Comparison of ENCODE assay signal across 19 cellular contexts in genomic region chr5:121976979-121977378, GRCh38. TPM values are rescaled to one million over a fixed set of nuclear protein-coding genes. Genes with fewer than 3 reads are reported as not detected.
A peak's percentile ranks its signal among the peaks of the same experiment; 100 is the strongest.
DNase-seq lines count a peak whose midpoint lies in the region; ATAC-seq, FAIRE-seq and TF ChIP-seq lines count a peak whose summit lies in the region.
"Had no signal": no experiment of that assay in that cellular context is flagged by ENCODE, and none has a peak within 500 bp of the region (broad histone marks: within the 10 kb centered on the region; RNA-seq: fewer than 3 reads in every experiment).

No MANE protein-coding gene starts in this region.

- no peaks in the 10 kb centered on the region for H3K27me3 ChIP-seq in H1 (replicated peaks in 1 of 4; ENCODE audit: control insufficient read depth in 3 of 4, extremely low read depth in 1 of 4, insufficient read depth in 3 of 4, low read length in 3 of 4)
- no peaks in the 10 kb centered on the region for H3K27me3 ChIP-seq in gastrocnemius medialis
- H3K27me3 ChIP-seq: left lung had no signal

- CTCF ChIA-PET in H1 (lab: Charles Lee; ENCODE audit: partially characterized antibody): no interaction called here

- peaks cover 0 to 3% (median 0%) of the 10 kb centered on the region in 4 experiments; a peak in 1 of 8 replicates for H3K36me3 ChIP-seq in H1 (ENCODE audit: control insufficient read depth in 2 of 4, insufficient read depth in 4 of 4, low read length in 3 of 4)
- H3K36me3 ChIP-seq in gastrocnemius medialis: peaks cover 0 to 5% of the 10 kb centered on the region in 2 donors

- no peak overlapping the region for H2AFZ ChIP-seq in H1 (ENCODE audit: low read length)

- H3K14ac ChIP-seq in H1 (ENCODE audit: insufficient read length): no peak overlapping the region

- no peak overlapping the region for H2BK20ac ChIP-seq in H1 (ENCODE audit: low read length)

- TF ChIP-seq EP300 in H1 (IDR thresholded peaks at IDR 0.05; ENCODE audit: borderline replicate concordance in 1 of 2, low read depth in 2 of 2, low read length in 2 of 2): no peak

- H2BK12ac ChIP-seq in H1 (ENCODE audit: low read depth, low read length): no peak overlapping the region

- no peak for TF ChIP-seq CTCF in H1 (IDR thresholded peaks at IDR 0.05; ENCODE audit: control extremely low read depth in 1 of 3, insufficient read depth in 1 of 3, low read depth in 1 of 3, low read length in 3 of 3)
- no peak for TF ChIP-seq CTCF in gastrocnemius medialis (IDR thresholded peaks at IDR 0.05 in 4 of 5, conservative IDR thresholded peaks at IDR 0.05 in 1 of 5)

- peaks cover 0 to 41% of the 10 kb centered on the region in 2 experiments; a peak in 2 of 4 replicates for H3K79me2 ChIP-seq in H1 (ENCODE audit: control insufficient read depth in 1 of 2, insufficient read depth in 2 of 2, low read length in 2 of 2)

- no peak overlapping the region for H3K4ac ChIP-seq in H1 (replicated peaks; ENCODE audit: insufficient read length, low read depth, low read length)

- no peak overlapping the region for H4K5ac ChIP-seq in H1 (ENCODE audit: insufficient read length, low read depth, low read length)

- in situ Hi-C loops in gastrocnemius medialis (cut with MboI; ENCODE audit: low sequenced_read_pairs in 4 of 4): no loop called here

- peaks cover 0 to 5% of the 10 kb centered on the region in 2 donors for H3K36me3 Mint-ChIP-seq in activated T-cell treated with anti-CD3 and anti-CD28 coated beads, Interleukin-2, amount 50 U/mL, for 72 hours (ENCODE audit: insufficient read depth in 2 of 2)
- H3K36me3 Mint-ChIP-seq in T-helper 17 cell (ENCODE audit: low read depth): peaks cover 6% of the 10 kb centered on the region

- no peak for TF ChIP-seq POLR2A in H1 (IDR thresholded peaks at IDR 0.05; ENCODE audit: control extremely low read depth in 1 of 2, low read depth in 2 of 2, low read length in 2 of 2)
- TF ChIP-seq POLR2A in gastrocnemius medialis (IDR thresholded peaks at IDR 0.05): no peak

- H3K9ac ChIP-seq in H1 (replicated peaks in 1 of 4; ENCODE audit: extremely low read depth in 1 of 4, low read depth in 3 of 4, low read length in 3 of 4): no peak overlapping the region

- H3K9me3 Mint-ChIP-seq in activated T-cell treated with anti-CD3 and anti-CD28 coated beads, Interleukin-2, amount 50 U/mL, for 72 hours: no peaks in the 10 kb centered on the region
- H3K9me3 Mint-ChIP-seq: IgD-negative memory B cell had no signal

- WGBS in H1 (ENCODE audit: extremely low coverage in 1 of 2, insufficient coverage in 1 of 2, insufficient read length in 1 of 2, insufficient replicate concordance in 2 of 2, low coverage in 1 of 2, low lambda C conversion rate in 2 of 2, missing lambda C conversion rate in 1 of 2), 2 experiments: 98% methylated on average over 2 of the region's 2 CpGs; no CpG with 5 or more reads in 1 of the 2 experiments

- intact Hi-C loops in gastrocnemius medialis (cut with DNase I; ENCODE audit: low total_unique reads): no loop called here

- H3K9me3 ChIP-seq in H1 (ENCODE audit: insufficient read depth in 2 of 2, low read depth in 1 of 2, low read length in 1 of 2) (no peaks in the 10 kb centered on the region), gastrocnemius medialis (no peaks in the 10 kb centered on the region), T-helper 17 cell (ENCODE audit: control insufficient read depth, low read length, poor library complexity, severe bottlenecking) (no peaks in the 10 kb centered on the region)
- H3K9me3 ChIP-seq: left lung had no signal

- H3K4me1 ChIP-seq in H1 (replicated peaks in 1 of 4; ENCODE audit: control insufficient read depth in 3 of 4, insufficient read depth in 4 of 4, low read length in 3 of 4): no peaks in the 10 kb centered on the region
- H3K4me1 ChIP-seq in gastrocnemius medialis: peaks cover 0 to 1% of the 10 kb centered on the region in 2 donors

- TF ChIP-seq RAD21 in H1 (IDR thresholded peaks at IDR 0.05 in 1 of 2, conservative IDR thresholded peaks at IDR 0.05 in 1 of 2; ENCODE audit: low read depth in 2 of 2, low read length in 2 of 2): no peak

- H4K91ac ChIP-seq in H1 (replicated peaks; ENCODE audit: insufficient read length, low read length): no peak overlapping the region

- H2BK15ac ChIP-seq in H1 (ENCODE audit: low read length): no peak overlapping the region

- H3K27ac Mint-ChIP-seq in activated T-cell treated with anti-CD3 and anti-CD28 coated beads, Interleukin-2, amount 50 U/mL, for 72 hours: peak overlapping the region; percentile 32
- H3K27ac Mint-ChIP-seq in T-helper 17 cell: no peak overlapping the region
- H3K27ac Mint-ChIP-seq: IgD-negative memory B cell, progenitor cell of endocrine pancreas had no signal

- no peak overlapping the region for H3K27ac ChIP-seq in H1 (ENCODE audit: low read depth, low read length)
- H3K27ac ChIP-seq in gastrocnemius medialis: no peak overlapping the region
- H3K27ac ChIP-seq: left lung had no signal

- H3K79me1 ChIP-seq in H1 (ENCODE audit: low read depth, low read length): no peaks in the 10 kb centered on the region

- no peak for DNase-seq in activated T-cell treated with anti-CD3 and anti-CD28 coated beads, Interleukin-2, amount 50 U/mL, for 72 hours
- DNase-seq in activated T-cell treated with anti-CD3 and anti-CD28 coated beads for 4 hours (no peak), OCI-M1 (lab: John Stamatoyannopoulos, UW) (peak; percentile 34), H1 (ENCODE audit: low read depth in 1 of 2, low spot score in 2 of 2) (no peak), skeletal muscle cell (ENCODE audit: low read depth) (peak; percentile 41), gastrocnemius medialis (no peak), T-helper 17 cell (no peak)
- DNase-seq: ACHN; activated CD4-positive, alpha-beta T cell treated with anti-CD3 and anti-CD28 coated beads, Interleukin-2, amount 50 U/mL, for 48 hours; dermis blood vessel endothelial cell; GF-D8; left lung; NCI-H1694 treated with DMSO at 0.1 percent for 48 hours; NCI-H510A treated with DMSO at 0.1 percent for 48 hours; stimulated activated CD4-positive, alpha-beta T cell treated with anti-CD3 and anti-CD28 coated beads, Interleukin-15, amount 100 ng/mL, for 24 hours had no signal

- H2AK5ac ChIP-seq in H1 (ENCODE audit: low read depth, low read length): no peak overlapping the region

- no peak overlapping the region for H3K56ac ChIP-seq in H1 (replicated peaks; ENCODE audit: insufficient read length, low read depth, low read length)

- no peaks in the 10 kb centered on the region for H3K27me3 Mint-ChIP-seq in activated T-cell treated with anti-CD3 and anti-CD28 coated beads, Interleukin-2, amount 50 U/mL, for 72 hours (ENCODE audit: low read depth)
- H3K27me3 Mint-ChIP-seq in T-helper 17 cell: no peaks in the 10 kb centered on the region
- H3K27me3 Mint-ChIP-seq: IgD-negative memory B cell, progenitor cell of endocrine pancreas had no signal

- no peak overlapping the region for H2BK5ac ChIP-seq in H1 (ENCODE audit: low read depth, low read length)

- H3K23me2 ChIP-seq in H1 (ENCODE audit: low read depth, low read length): no peaks in the 10 kb centered on the region

- H2BK120ac ChIP-seq in H1 (replicated peaks; ENCODE audit: low read depth, low read length): no peak overlapping the region

- H3K18ac ChIP-seq in H1 (ENCODE audit: extremely low read depth, low read length): no peak overlapping the region

- H3K4me1 Mint-ChIP-seq in activated T-cell treated with anti-CD3 and anti-CD28 coated beads, Interleukin-2, amount 50 U/mL, for 72 hours (ENCODE audit: low read depth): peaks cover 44% of the 10 kb centered on the region
- H3K4me1 Mint-ChIP-seq in T-helper 17 cell: peaks cover 29% of the 10 kb centered on the region

- ATAC-seq in activated T-cell treated with anti-CD3 and anti-CD28 coated beads, Interleukin-2, amount 50 U/mL, for 72 hours (replicated peaks in 1 of 2): no peak
- ATAC-seq in gastrocnemius medialis (no peak), T-helper 17 cell (no peak), HG03521 (IDR thresholded peaks at IDR 0.05; ENCODE audit: unreplicated experiment) (no peak)
- ATAC-seq: left lung had no signal

- H4K8ac ChIP-seq in H1 (ENCODE audit: extremely low read depth, insufficient read depth, low read length): no peak overlapping the region

- no peak overlapping the region for H3K23ac ChIP-seq in H1 (ENCODE audit: insufficient read length)

- no peaks in the 10 kb centered on the region for H4K20me1 ChIP-seq in H1 (replicated peaks in 1 of 2; ENCODE audit: control insufficient read depth in 1 of 2, insufficient read depth in 2 of 2, low read length in 2 of 2)

- FAIRE-seq in H1 (lab: Jason Lieb, UNC): no peak
- FAIRE-seq: urothelium cell line had no signal

- POLR2A ChIA-PET in H1 (lab: Charles Lee; ENCODE audit: partially characterized antibody): no interaction called here

- H3K4me3 Mint-ChIP-seq in activated T-cell treated with anti-CD3 and anti-CD28 coated beads, Interleukin-2, amount 50 U/mL, for 72 hours: peak overlapping the region in 1 of 2 donors; percentile 47
- H3K4me3 Mint-ChIP-seq in T-helper 17 cell: no peak overlapping the region

- H3K4me3 ChIP-seq in H1 (ENCODE audit: extremely low read depth in 1 of 4, insufficient read depth in 2 of 4, low read depth in 3 of 4, low read length in 4 of 4) (no peak overlapping the region), skeletal muscle cell (ENCODE audit: low read depth, low read length) (no peak overlapping the region), gastrocnemius medialis (no peak overlapping the region)
- H3K4me3 ChIP-seq: left lung had no signal

- no peak overlapping the region for H3K4me2 ChIP-seq in H1 (ENCODE audit: insufficient read depth in 1 of 2, low read depth in 2 of 2, low read length in 2 of 2)

TF ChIP-seq in H1, 55 proteins besides CTCF, POLR2A, EP300 and RAD21:
- TF ChIP-seq CEBPB (IDR thresholded peaks at IDR 0.05; ENCODE audit: low read depth, low read length) (peak; percentile 99), CHD2 (IDR thresholded peaks at IDR 0.05; ENCODE audit: low read length) (no peak)

RNA-seq across cellular contexts. Expression of gene SRFBP1, which starts 15.2 kb away (rescaled TPM):
- 10 to 100 TPM in 1 of 2 donors, 1 to 10 TPM in 1; 9.3 to 12.2 TPM for total RNA-seq in activated T-cell treated with anti-CD3 and anti-CD28 coated beads, Interleukin-2, amount 50 U/mL, for 72 hours
- 22.5 and 23.3 TPM in 2 replicates for total RNA-seq in H1 (2021; fragmentation: NEBNext Ultra II Directional; extraction: Animal tissue kit (Norgen Biotek cat#: 25700))
- polyA plus RNA-seq in H1 (2011; rRNA removed): 1.5 and 2.4 TPM in 2 replicates
- polyA plus RNA-seq in H1 (2011; cell fraction: cytosol; rRNA removed): 4.4 TPM
- 1.7 TPM for polyA plus RNA-seq in H1 (2011; cell fraction: nucleus; rRNA removed)
- polyA plus RNA-seq in H1 (2012, experiment 1 of 2): 4.8 to 12.2 TPM (median 5.2 TPM) in 4 replicates
- polyA plus RNA-seq in H1 (2012, experiment 2 of 2): 0.83 TPM
- 18.2 TPM for polyA plus RNA-seq in H1 (2013, experiment 1 of 2)
- polyA plus RNA-seq in H1 (2013, experiment 2 of 2): 15.4 TPM
- 3.6 and 5.0 TPM in 2 replicates for polyA minus RNA-seq in H1 (2011; rRNA and poly(A)+ RNA removed)
- 8.1 TPM for polyA minus RNA-seq in H1 (2011; cell fraction: cytosol; rRNA and poly(A)+ RNA removed)
- polyA minus RNA-seq in H1 (2011; cell fraction: nucleus; rRNA and poly(A)+ RNA removed): 17.4 TPM
- 10 to 100 TPM in 1 of 4 donors, 1 to 10 TPM in 3; 5.9 to 17.4 (median 8.2) TPM for total RNA-seq in gastrocnemius medialis
- total RNA-seq in T-helper 17 cell: 1 to 10 TPM; 7.6 to 9.6 TPM

Comparison
In these comparisons a context has a peak if more than half of its experiments do, and no peak if none do; other contexts are left out.
1. DNase-seq: peak in OCI-M1 (single experiment) and skeletal muscle cell (single experiment); none in activated T-cell treated with anti-CD3 and anti-CD28 coated beads, Interleukin-2, amount 50 U/mL, for 72 hours (0 of 2), activated T-cell treated with anti-CD3 and anti-CD28 coated beads for 4 hours (single experiment), H1 (0 of 2), gastrocnemius medialis (0 of 2) and T-helper 17 cell (0 of 3).